Comparison of ENCODE assay signal across 1 cellular context in genomic region chr11:60841797-60842687, GRCh38.
TF ChIP-seq lines count a peak whose summit lies in the region.

Gene CCDC86, plus strand, starts transcription at chr11:60842113. Its CDS starts 12 bp downstream, at chr11:60842125.

TF ChIP-seq in HepG2, 621 proteins besides CTCF, POLR2A, EP300 and RAD21 (continued from another document and continues in another):
- TF ChIP-seq ZNF609 (CRISPR knock-in tag; IDR thresholded peaks at IDR 0.05; ENCODE audit: borderline replicate concordance) (peak; percentile 38; the same call in 1 of the 2 replicates), RFXANK (CRISPR knock-in tag; IDR thresholded peaks at IDR 0.05) (0 out of 2 replicates have a peak, but pooled peaks have one; percentile 74), ONECUT2 (CRISPR knock-in tag; IDR thresholded peaks at IDR 0.05) (no peak), HIC2 (CRISPR knock-in tag; IDR thresholded peaks at IDR 0.05; ENCODE audit: low read depth) (no peak), ZNF546 (CRISPR knock-in tag; conservative IDR thresholded peaks at IDR 0.05) (peak; percentile 88), HMGXB3 (CRISPR knock-in tag; IDR thresholded peaks at IDR 0.05; ENCODE audit: borderline replicate concordance) (peak; percentile 43; the same call in 1 of the 2 replicates), ZMAT3 (CRISPR knock-in tag; conservative IDR thresholded peaks at IDR 0.05) (peak; percentile 93), AKAP8 (CRISPR knock-in tag; IDR thresholded peaks at IDR 0.05) (no peak), ZBTB40 (IDR thresholded peaks at IDR 0.05) (no peak), ZBTB40 (CRISPR knock-in tag; IDR thresholded peaks at IDR 0.05) (peak; percentile 84; the same call in 1 of the 2 replicates), ZFP36L1 (CRISPR knock-in tag; IDR thresholded peaks at IDR 0.05) (peak; percentile 41; the same call in 1 of the 2 replicates), ZKSCAN1 (IDR thresholded peaks at IDR 0.05; ENCODE audit: low read length) (peak; percentile 71), AGO2 (optimal IDR thresholded peaks at IDR 0.05; ENCODE audit: low read depth, low read length) (no peak), BRD4 (CRISPR knock-in tag; IDR thresholded peaks at IDR 0.05) (peak; percentile 74; the same call in 1 of the 2 replicates), TFDP2 (CRISPR knock-in tag; IDR thresholded peaks at IDR 0.05) (peak; percentile 79), ZNF768 (CRISPR knock-in tag; IDR thresholded peaks at IDR 0.05) (peak; percentile 40; the same call in 1 of the 2 replicates), ELF4 (CRISPR knock-in tag; IDR thresholded peaks at IDR 0.05; ENCODE audit: borderline replicate concordance) (no peak), ZSCAN9 (CRISPR knock-in tag; IDR thresholded peaks at IDR 0.05; ENCODE audit: borderline replicate concordance) (peak; percentile 32; the same call in 1 of the 2 replicates), TEAD2 (CRISPR knock-in tag; IDR thresholded peaks at IDR 0.05) (no peak), SSRP1 (CRISPR knock-in tag; IDR thresholded peaks at IDR 0.05) (no peak; the same call in 1 of the 2 replicates), CERS6 (CRISPR knock-in tag; IDR thresholded peaks at IDR 0.05) (no peak), HBP1 (CRISPR knock-in tag; IDR thresholded peaks at IDR 0.05; ENCODE audit: low read depth) (peak; percentile 97), ZNF766 (CRISPR knock-in tag; IDR thresholded peaks at IDR 0.05; ENCODE audit: borderline replicate concordance) (no peak), ZNF878 (CRISPR knock-in tag; IDR thresholded peaks at IDR 0.05) (peak; percentile 48; the same call in 1 of the 2 replicates), ZNF329 (CRISPR knock-in tag; IDR thresholded peaks at IDR 0.05; ENCODE audit: low read depth) (no peak), BORCS8-MEF2B (CRISPR knock-in tag; IDR thresholded peaks at IDR 0.05) (peak; percentile 90), ZNF644 (CRISPR knock-in tag; IDR thresholded peaks at IDR 0.05; ENCODE audit: low read depth) (peak; percentile 60; the same call in 1 of the 2 replicates), ARNT2 (CRISPR knock-in tag; IDR thresholded peaks at IDR 0.05; ENCODE audit: low read depth) (peak; percentile 80; the same call in 1 of the 2 replicates), TCF12 (IDR thresholded peaks at IDR 0.05) (no peak), TCF12 (CRISPR knock-in tag; IDR thresholded peaks at IDR 0.05) (peak; percentile 43; the same call in 1 of the 2 replicates), BCL6 (CRISPR knock-in tag; IDR thresholded peaks at IDR 0.05) (peak; percentile 72), KDM3A (CRISPR knock-in tag; IDR thresholded peaks at IDR 0.05; ENCODE audit: low read depth) (peak; percentile 82), DNMT3B (CRISPR knock-in tag; conservative IDR thresholded peaks at IDR 0.05) (no peak), JUNB (CRISPR knock-in tag; IDR thresholded peaks at IDR 0.05; ENCODE audit: borderline replicate concordance) (no peak), RBM22 (optimal IDR thresholded peaks at IDR 0.05; ENCODE audit: low read length) (no peak)
